Comparison of ENCODE assay signal across 8 cellular contexts in the genomic region with DNA sequence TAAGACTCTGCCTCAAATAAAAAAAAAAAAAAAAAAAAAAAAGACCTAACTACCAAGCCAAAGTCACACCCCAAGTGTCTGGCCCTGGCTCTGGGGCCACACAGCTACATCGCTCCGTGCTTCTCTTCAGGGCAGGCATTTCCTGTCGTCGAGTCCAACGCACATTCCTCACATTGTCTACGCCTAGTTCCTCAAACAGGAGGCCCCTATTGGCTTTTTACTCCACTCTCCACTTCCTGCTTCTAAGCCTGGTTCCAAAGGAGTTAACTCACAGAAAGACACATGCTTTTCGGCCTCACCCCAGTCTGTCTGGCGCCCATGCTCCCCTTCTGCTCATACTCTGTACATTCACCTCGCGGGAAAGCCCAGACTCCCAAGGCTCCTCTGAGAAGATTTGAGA. TPM values are rescaled to one million over a fixed set of nuclear protein-coding genes. Genes with fewer than 3 reads are reported as not detected.
DNase-seq lines count a peak whose midpoint lies in the region; ATAC-seq, FAIRE-seq and TF ChIP-seq lines count a peak whose summit lies in the region.

No MANE protein-coding gene starts in this region.

- no peaks in the 10 kb centered on the region for H3K27me3 ChIP-seq in astrocyte (ENCODE audit: insufficient read depth, low read length)
- H3K27me3 ChIP-seq in vagina = no peaks in the 10 kb centered on the region

- H3K27me3 Mint-ChIP-seq in astrocyte (ENCODE audit: low read depth, unreplicated experiment) = no peaks in the 10 kb centered on the region

- no peak for TF ChIP-seq POLR2A in vagina (IDR thresholded peaks at IDR 0.05)

- FAIRE-seq in HTR-8/SVneo (lab: Jason Lieb, UNC) (no peak), astrocyte (lab: Jason Lieb, UNC) (no peak)

- H3K36me3 Mint-ChIP-seq in astrocyte (ENCODE audit: low read depth, unreplicated experiment) = no peaks in the 10 kb centered on the region

- H3K4me2 ChIP-seq in astrocyte (ENCODE audit: low read length) = peak overlapping the region; percentile 45

- H3K79me2 ChIP-seq in astrocyte (ENCODE audit: insufficient read depth, low read length) = no peaks in the 10 kb centered on the region

- peak overlapping the region; percentile 98 for H3K27ac Mint-ChIP-seq in astrocyte (ENCODE audit: unreplicated experiment)

- H3K4me3 ChIP-seq in astrocyte (ENCODE audit: insufficient read depth, low read depth, low read length) = no peak overlapping the region
- no peak overlapping the region for H3K4me3 ChIP-seq in vagina

- H3K4me1 ChIP-seq in astrocyte (ENCODE audit: insufficient read depth, low read length) (peaks cover 5% of the 10 kb centered on the region), vagina (no peaks in the 10 kb centered on the region)

- no peaks in the 10 kb centered on the region for H4K20me1 ChIP-seq in astrocyte (ENCODE audit: insufficient read depth, low read length)

- H3K4me3 Mint-ChIP-seq in astrocyte (ENCODE audit: unreplicated experiment) = peak overlapping the region; percentile 64

- peak; percentile 96 for DNase-seq in A172 (ENCODE audit: low spot score)
- peak; percentile 88 for DNase-seq in HTR-8/SVneo (ENCODE audit: insufficient read length, low spot score)
- peak; percentile 64 for DNase-seq in astrocyte (ENCODE audit: low read depth)
- DNase-seq in islet precursor cell = peak; percentile 84
- DNase-seq in vagina (ENCODE audit: extremely low spot score in 2 of 2) = no peak
- DNase-seq in mesenteric fat pad (ENCODE audit: low spot score) = no peak

- H3K36me3 ChIP-seq in astrocyte (ENCODE audit: insufficient read depth, low read length) (no peaks in the 10 kb centered on the region), vagina (no peaks in the 10 kb centered on the region)

- no peak for ATAC-seq in HG02885 (IDR thresholded peaks at IDR 0.05; ENCODE audit: poor library complexity, unreplicated experiment)
- no peak for ATAC-seq in GM18861 (IDR thresholded peaks at IDR 0.05; ENCODE audit: unreplicated experiment)

- peaks cover 3% of the 10 kb centered on the region for H3K9me3 Mint-ChIP-seq in astrocyte (ENCODE audit: unreplicated experiment)

- H3K4me1 Mint-ChIP-seq in astrocyte (ENCODE audit: low read depth, unreplicated experiment) = peaks cover 4% of the 10 kb centered on the region

- H3K9me3 ChIP-seq in astrocyte (ENCODE audit: insufficient read depth, low read depth, low read length) = no peaks in the 10 kb centered on the region
- H3K9me3 ChIP-seq in vagina = no peaks in the 10 kb centered on the region

- intact Hi-C loops in vagina (cut with DNase I) = no loop called here

- no peak for TF ChIP-seq CTCF in astrocyte (IDR thresholded peaks at IDR 0.05; ENCODE audit: insufficient read depth, low read depth, low read length)
- TF ChIP-seq CTCF in vagina (IDR thresholded peaks at IDR 0.05) = no peak

- H3K27ac ChIP-seq in astrocyte (ENCODE audit: low read depth, low read length) (no peak overlapping the region), vagina (no peak overlapping the region)

- H3K9ac ChIP-seq in astrocyte (ENCODE audit: low read length) = peak overlapping the region; percentile 0

- peak overlapping the region; percentile 84 for H2AFZ ChIP-seq in astrocyte (ENCODE audit: low read depth, low read length)

RNA-seq across cellular contexts. Expression of a gene that starts 28.8 kb away (rescaled TPM):
- total RNA-seq in A172 (2014; rRNA removed; shearing (Covaris generic)) = not detected in 2 replicates
- not detected in 2 replicates for total RNA-seq in astrocyte
- total RNA-seq in vagina = not detected
- total RNA-seq in mesenteric fat pad = not detected

RNA-seq across cellular contexts. Expression of a gene that starts 37.4 kb away (rescaled TPM):
- total RNA-seq in A172 (2014; rRNA removed; shearing (Covaris generic)) = 384 and 473 TPM in 2 replicates
- total RNA-seq in astrocyte (323 and 337 TPM in 2 replicates), vagina (375 TPM), mesenteric fat pad (237 TPM)

Comparison
In these comparisons a context has a peak if more than half of its experiments do, and no peak if none do; other contexts are left out.
1. DNase-seq: peak in A172 (single experiment), HTR-8/SVneo (single experiment), astrocyte (single experiment) and islet precursor cell (single experiment); none in vagina (0 of 2) and mesenteric fat pad (single experiment).